5 cellular contexts compared by ENCODE assay signal in genomic region chr5:155780274-155780673, GRCh38.
"Had no signal": no experiment of that assay in that cellular context is flagged by ENCODE, and none has a peak within 500 bp of the region (broad histone marks: within the 10 kb centered on the region; RNA-seq: fewer than 3 reads in every experiment).

No MANE protein-coding gene starts in this region.

- DNase-seq: IMR-90, KBM-7, KG1 had no signal

- H3K27ac ChIP-seq: HL-60 had no signal

- H3K4me3 ChIP-seq: K562 had no signal
